In genomic region chr18:23958036-23958435, GRCh38 we compare ENCODE assay signal across 9 cellular contexts.
A peak's percentile ranks its signal among the peaks of the same experiment; 100 is the strongest.
DNase-seq lines count a peak whose midpoint lies in the region; ATAC-seq lines count a peak whose summit lies in the region.
"Had no signal": no experiment of that assay in that cellular context is flagged by ENCODE, and none has a peak within 500 bp of the region (broad histone marks: within the 10 kb centered on the region; RNA-seq: fewer than 3 reads in every experiment).

No MANE protein-coding gene starts in this region.

- no peak for ATAC-seq in HG03432 (IDR thresholded peaks at IDR 0.05; ENCODE audit: unreplicated experiment)
- ATAC-seq: effector memory CD8-positive, alpha-beta T cell had no signal

- DNase-seq in NCI-H1092 treated with DMSO at 0.1 percent for 48 hours (lab: John Stamatoyannopoulos, UW) = peak; percentile 73
- peak; percentile 40 for DNase-seq in fibroblast of gingiva (ENCODE audit: low read depth)
- DNase-seq in medulla oblongata (ENCODE audit: extremely low spot score) = peak; percentile 85
- DNase-seq in stromal cell of bone marrow (ENCODE audit: low read depth) = peak; percentile 34
- no peak for DNase-seq in SIG-M5 treated with dmso at 0.1 percent for 504 hours (lab: John Stamatoyannopoulos, UW; ENCODE audit: unreplicated experiment)
- no peak for DNase-seq in D341Med (ENCODE audit: low spot score)
- no peak for DNase-seq in COR-L47 (lab: John Stamatoyannopoulos, UW)
- DNase-seq: effector memory CD8-positive, alpha-beta T cell had no signal

Comparison
In these comparisons a context has a peak if more than half of its experiments do, and no peak if none do; other contexts are left out.
1. DNase-seq: peak in NCI-H1092 treated with DMSO at 0.1 percent for 48 hours (single experiment), fibroblast of gingiva (single experiment), medulla oblongata (single experiment) and stromal cell of bone marrow (single experiment); none in SIG-M5 treated with dmso at 0.1 percent for 504 hours (single experiment), D341Med (single experiment) and COR-L47 (single experiment).